ENCODE assay signal across 16 cellular contexts in the genomic region with DNA sequence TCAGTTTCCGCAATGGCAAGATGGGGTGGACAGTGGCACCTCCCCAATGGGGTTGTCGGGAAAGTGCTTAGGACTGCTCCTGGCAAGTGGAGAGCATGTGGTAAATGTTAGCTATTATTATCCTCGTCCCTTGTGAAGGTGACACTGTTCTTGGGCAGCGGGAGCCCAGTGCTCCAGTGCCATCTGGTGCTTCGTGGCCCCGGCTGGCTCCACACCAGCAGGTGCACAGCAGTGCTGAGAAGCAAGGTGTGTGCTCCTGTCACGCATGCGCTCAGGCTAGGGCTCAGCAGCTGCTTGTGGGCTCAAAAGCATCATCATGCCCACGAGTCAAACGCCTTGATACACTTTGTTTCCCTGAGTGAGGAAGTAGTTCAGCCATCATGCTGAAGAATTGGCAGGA. TPM values are rescaled to one million over a fixed set of nuclear protein-coding genes. Genes with fewer than 3 reads are reported as not detected.
A peak's percentile ranks its signal among the peaks of the same experiment; 100 is the strongest.
DNase-seq lines count a peak whose midpoint lies in the region; ATAC-seq lines count a peak whose summit lies in the region.
"Had no signal": no experiment of that assay in that cellular context is flagged by ENCODE, and none has a peak within 500 bp of the region (broad histone marks: within the 10 kb centered on the region; RNA-seq: fewer than 3 reads in every experiment).

No MANE protein-coding gene starts in this region.

- DNase-seq in CD1c-positive myeloid dendritic cell (ENCODE audit: extremely low spot score) (peak; percentile 3), G401 (ENCODE audit: low spot score) (peak; percentile 90), NCI-H2196 treated with DMSO at 0.1 percent for 48 hours (lab: John Stamatoyannopoulos, UW; ENCODE audit: unreplicated experiment) (peak; percentile 56), cerebellar cortex (ENCODE audit: low spot score) (peak; percentile 83)
- no peak for DNase-seq in stimulated activated CD4-positive, alpha-beta T cell treated with anti-CD3 and anti-CD28 coated beads, Interleukin-4, amount 100 ng/mL, for 4 hours
- DNase-seq: amniotic stem cell, Calu3, colonic mucosa, KBM-7, PC-3, SW 1271 had no signal

- no peak for ATAC-seq in HG03097 (IDR thresholded peaks at IDR 0.05; ENCODE audit: low FRiP score, unreplicated experiment)
- no peak for ATAC-seq in HG02642 (IDR thresholded peaks at IDR 0.05; ENCODE audit: poor library complexity, unreplicated experiment)
- ATAC-seq in GM18498 (IDR thresholded peaks at IDR 0.05; ENCODE audit: unreplicated experiment), result no peak
- ATAC-seq: natural killer cell treated with Interleukin-12 subunit alpha and Interleukin-12 subunit beta and Interleukin-15 and Interleukin-18, amount 100 ng/mL, for 72 hours; PC-3 had no signal

- in situ Hi-C loops in G401 (cut with HindIII; ENCODE audit: low sequenced_read_pairs), result no loop called here

RNA-seq across cellular contexts. Expression of gene KCNC4, which starts 24.9 kb away (rescaled TPM):
- total RNA-seq in G401 (2014; rRNA removed; shearing (Covaris generic)), result 4.8 and 5.9 TPM in 2 replicates

RNA-seq across cellular contexts. Expression of gene SLC6A17, which starts 34.9 kb away (rescaled TPM):
- 0.92 and 1.3 TPM in 2 replicates for total RNA-seq in G401 (2014; rRNA removed; shearing (Covaris generic))
- total RNA-seq: natural killer cell treated with Interleukin-12 subunit alpha and Interleukin-12 subunit beta and Interleukin-15 and Interleukin-18, amount 100 ng/mL, for 72 hours; PC-3; pulmonary artery endothelial cell had no signal

Comparison
In these comparisons a context has a peak if more than half of its experiments do, and no peak if none do; other contexts are left out.
1. DNase-seq: peak in CD1c-positive myeloid dendritic cell (single experiment), G401 (single experiment), NCI-H2196 treated with DMSO at 0.1 percent for 48 hours (single experiment) and cerebellar cortex (single experiment); none in stimulated activated CD4-positive, alpha-beta T cell treated with anti-CD3 and anti-CD28 coated beads, Interleukin-4, amount 100 ng/mL, for 4 hours (0 of 2).